11 cellular contexts compared by ENCODE assay signal in the genomic region with DNA sequence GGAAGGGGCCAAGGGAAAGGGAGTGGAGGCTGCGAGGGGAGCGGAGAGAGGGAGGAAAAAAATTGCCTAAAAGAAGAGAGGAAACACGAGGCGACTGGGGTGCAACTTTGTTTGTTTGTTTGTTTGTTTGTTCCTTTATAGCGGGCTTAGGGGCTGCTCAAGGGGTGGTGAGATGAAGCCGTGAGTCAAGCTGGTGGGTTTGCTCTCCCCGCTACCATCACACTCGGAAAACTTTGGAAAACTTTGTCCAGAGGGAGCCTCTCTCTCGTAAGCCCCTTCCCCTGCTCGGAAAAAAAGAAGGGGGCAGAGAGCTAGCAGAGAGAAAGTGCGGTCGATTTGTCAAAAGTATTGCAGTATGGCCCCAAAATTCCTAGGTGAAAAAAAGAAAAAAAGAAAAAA. TPM values are rescaled to one million over a fixed set of nuclear protein-coding genes. Genes with fewer than 3 reads are reported as not detected.
DNase-seq lines count a peak whose midpoint lies in the region; ATAC-seq and TF ChIP-seq lines count a peak whose summit lies in the region.
"Had no signal": no experiment of that assay in that cellular context is flagged by ENCODE, and none has a peak within 500 bp of the region (broad histone marks: within the 10 kb centered on the region; RNA-seq: fewer than 3 reads in every experiment).

No MANE protein-coding gene starts in this region.

- peaks cover 7% of the 10 kb centered on the region for H3K36me3 Mint-ChIP-seq in activated CD8-positive, alpha-beta memory T cell treated with anti-CD3 and anti-CD28 coated beads, Interleukin-2, amount 10 ng/mL, durations not matched to agents 7 days and 5 days

- intact Hi-C loops in thyroid gland (cut with DNase I): loop anchor here (2.0 kb wide), 1 partner anchor 223 kb away; no protein-coding TSS in a partner anchor

- H3K27ac ChIP-seq in lung (ENCODE audit: low read depth in 1 of 2, low read length in 1 of 2) (no peak overlapping the region), thyroid gland (no peak overlapping the region)
- H3K27ac ChIP-seq: C4-2B, pancreas had no signal

- no peak for ATAC-seq in activated CD8-positive, alpha-beta memory T cell treated with anti-CD3 and anti-CD28 coated beads, Interleukin-2, amount 10 ng/mL, durations not matched to agents 7 days and 5 days
- ATAC-seq in lung (ENCODE audit: insufficient read depth, low FRiP score) (no peak), HG03460 (IDR thresholded peaks at IDR 0.05; ENCODE audit: unreplicated experiment) (no peak)
- ATAC-seq: pancreas had no signal

- WGBS in lung, 2 donors: 4% methylated on average over 12 of the region's 12 CpGs
- WGBS in thyroid gland, 2 donors: 4 to 5% methylated on average over 12 of the region's 12 CpGs

- H3K4me3 ChIP-seq in adipocyte (ENCODE audit: low read length) (peak overlapping the region; percentile 83), lung (no peak overlapping the region), thyroid gland (replicated peaks in 1 of 3) (peak overlapping the region in 2 of 3 donors; percentile 4 to 56)

- H3K27me3 ChIP-seq in adipocyte (replicated peaks; ENCODE audit: control insufficient read depth, insufficient read depth, low read length): peaks cover 12% of the 10 kb centered on the region
- H3K27me3 ChIP-seq in lung (ENCODE audit: control insufficient read depth, insufficient read depth): peaks cover 4% of the 10 kb centered on the region
- H3K27me3 ChIP-seq in thyroid gland: peaks cover 30% of the 10 kb centered on the region

- TF ChIP-seq POLR2A in thyroid gland (IDR thresholded peaks at IDR 0.05): no peak

- H3K27ac Mint-ChIP-seq in activated CD8-positive, alpha-beta memory T cell treated with anti-CD3 and anti-CD28 coated beads, Interleukin-2, amount 10 ng/mL, durations not matched to agents 7 days and 5 days: peak overlapping the region; percentile 68

- H3K9me3 ChIP-seq in adipocyte (ENCODE audit: control insufficient read depth, low read length) (no peaks in the 10 kb centered on the region), lung (ENCODE audit: control insufficient read depth in 2 of 2, insufficient read depth in 1 of 2, low read length in 1 of 2) (peaks cover 0 to 6% of the 10 kb centered on the region in 2 donors), thyroid gland (no peaks in the 10 kb centered on the region)
- H3K9me3 ChIP-seq: pancreas had no signal

- CTCF ChIA-PET in activated CD8-positive, alpha-beta memory T cell treated with anti-CD3 and anti-CD28 coated beads, Interleukin-2, amount 10 ng/mL, durations not matched to agents 7 days and 5 days (lab: Charles Lee): interaction anchor here (1.5 to 2.2 kb wide), 2 partner anchors 224 to 712 kb away, joined by 5 read pairs; no protein-coding TSS in a partner anchor

- H3K36me3 ChIP-seq in adipocyte (ENCODE audit: control insufficient read depth, insufficient read depth, low read length, severe bottlenecking): no peaks in the 10 kb centered on the region
- no peaks in the 10 kb centered on the region for H3K36me3 ChIP-seq in lung (ENCODE audit: control insufficient read depth in 2 of 2, insufficient read depth in 2 of 2, low read length in 2 of 2)
- no peaks in the 10 kb centered on the region for H3K36me3 ChIP-seq in thyroid gland
- H3K36me3 ChIP-seq: pancreas had no signal

- TF ChIP-seq CTCF in lung (IDR thresholded peaks at IDR 0.05; ENCODE audit: control extremely low read depth, extremely low read depth) (no peak), thyroid gland (IDR thresholded peaks at IDR 0.05) (no peak)

- peaks cover 31% of the 10 kb centered on the region for H3K4me1 Mint-ChIP-seq in activated CD8-positive, alpha-beta memory T cell treated with anti-CD3 and anti-CD28 coated beads, Interleukin-2, amount 10 ng/mL, durations not matched to agents 7 days and 5 days

- peaks cover 2% of the 10 kb centered on the region for H3K9me3 Mint-ChIP-seq in activated CD8-positive, alpha-beta memory T cell treated with anti-CD3 and anti-CD28 coated beads, Interleukin-2, amount 10 ng/mL, durations not matched to agents 7 days and 5 days (ENCODE audit: low read depth)

- DNase-seq in activated CD8-positive, alpha-beta memory T cell treated with anti-CD3 and anti-CD28 coated beads, Interleukin-2, amount 10 ng/mL, durations not matched to agents 7 days and 5 days: no peak
- DNase-seq in activated CD8-positive, alpha-beta memory T cell treated with anti-CD3 and anti-CD28 coated beads, Interleukin-2, amount 50 U/mL, for 48 hours: no peak
- DNase-seq in adipocyte (ENCODE audit: low read depth) (no peak), lung (ENCODE audit: low spot score) (peak; percentile 7), thyroid gland (no peak), CD1c-positive myeloid dendritic cell (ENCODE audit: extremely low spot score) (no peak), NCI-H526 treated with DMSO at 0.1 percent for 48 hours (lab: John Stamatoyannopoulos, UW) (no peak)
- DNase-seq: SHP77 had no signal

- H3K4me3 Mint-ChIP-seq in activated CD8-positive, alpha-beta memory T cell treated with anti-CD3 and anti-CD28 coated beads, Interleukin-2, amount 10 ng/mL, durations not matched to agents 7 days and 5 days: peak overlapping the region; percentile 52

- peaks cover 70% of the 10 kb centered on the region for H3K27me3 Mint-ChIP-seq in activated CD8-positive, alpha-beta memory T cell treated with anti-CD3 and anti-CD28 coated beads, Interleukin-2, amount 10 ng/mL, durations not matched to agents 7 days and 5 days

- peak overlapping the region; percentile 79 for H3K9ac ChIP-seq in adipocyte (ENCODE audit: low read length)

- peaks cover 28% of the 10 kb centered on the region for H3K4me1 ChIP-seq in adipocyte (ENCODE audit: control insufficient read depth, insufficient read depth, low read length)
- H3K4me1 ChIP-seq in lung (ENCODE audit: control insufficient read depth in 2 of 2, insufficient read depth in 2 of 2, low read length in 2 of 2): peaks cover 3 to 35% of the 10 kb centered on the region in 2 donors
- peaks cover 60 to 64% of the 10 kb centered on the region in 2 donors for H3K4me1 ChIP-seq in thyroid gland

RNA-seq across cellular contexts. Expression of a gene that starts 0.3 kb away (rescaled TPM):
- total RNA-seq in activated CD8-positive, alpha-beta memory T cell treated with anti-CD3 and anti-CD28 coated beads, Interleukin-2, amount 10 ng/mL, durations not matched to agents 7 days and 5 days: not detected
- total RNA-seq in lung: 1 to 10 TPM; 2.6 to 4.7 TPM
- 1 to 10 TPM; 1.1 to 2.2 TPM for polyA plus RNA-seq in lung
- total RNA-seq in thyroid gland: 10 to 100 TPM; 11.8 to 24.2 (median 16.3) TPM
